9 cellular contexts compared by ENCODE assay signal in genomic region chr16:75111514-75112280, GRCh38. TPM values are rescaled to one million over a fixed set of nuclear protein-coding genes. Genes with fewer than 3 reads are reported as not detected.
DNase-seq lines count a peak whose midpoint lies in the region; ATAC-seq and TF ChIP-seq lines count a peak whose summit lies in the region.
"Had no signal": no experiment of that assay in that cellular context is flagged by ENCODE, and none has a peak within 500 bp of the region (broad histone marks: within the 10 kb centered on the region; RNA-seq: fewer than 3 reads in every experiment).

No MANE protein-coding gene starts in this region.

- peak overlapping the region in 1 of 2 donors; percentile 5 for H3K4me3 ChIP-seq in CD4-positive, alpha-beta memory T cell (ENCODE audit: low read length in 2 of 2)
- H3K4me3 ChIP-seq in adipocyte (ENCODE audit: low read length) (no peak overlapping the region), aorta (ENCODE audit: low read length in 2 of 2) (no peak overlapping the region)

- H3K27ac ChIP-seq in CD4-positive, alpha-beta memory T cell (ENCODE audit: low read depth, low read length), result peak overlapping the region; percentile 56
- H3K27ac ChIP-seq in aorta (ENCODE audit: low read depth in 1 of 2, low read length in 2 of 2), result no peak overlapping the region

- H3K27me3 Mint-ChIP-seq in CD4-positive, alpha-beta memory T cell, result peaks cover 0 to 1% of the 10 kb centered on the region in 2 donors
- H3K27me3 Mint-ChIP-seq in naive B cell (peaks cover 51 to 71% (median 68%) of the 10 kb centered on the region in 3 donors), chondrocyte (ENCODE audit: low read depth) (no peaks in the 10 kb centered on the region)

- WGBS in aorta, 2 donors, result 42 to 50% methylated on average over 16 of the region's 16 CpGs

- H3K27me3 ChIP-seq in CD4-positive, alpha-beta memory T cell (ENCODE audit: insufficient read depth, low read length), result no peaks in the 10 kb centered on the region
- no peaks in the 10 kb centered on the region for H3K27me3 ChIP-seq in adipocyte (replicated peaks; ENCODE audit: control insufficient read depth, insufficient read depth, low read length)
- H3K27me3 ChIP-seq in aorta (ENCODE audit: control insufficient read depth in 1 of 2, insufficient read depth in 2 of 2, low read length in 1 of 2), result no peaks in the 10 kb centered on the region

- peak; percentile 3 for ATAC-seq in HG02610 (IDR thresholded peaks at IDR 0.05; ENCODE audit: unreplicated experiment)
- peak; percentile 3 to 26 for ATAC-seq in naive B cell (ENCODE audit: low read depth in 2 of 2)
- ATAC-seq in aorta (ENCODE audit: low FRiP score), result no peak

- no peaks in the 10 kb centered on the region for H3K36me3 ChIP-seq in CD4-positive, alpha-beta memory T cell (ENCODE audit: insufficient read depth, low read length)
- H3K36me3 ChIP-seq in adipocyte (ENCODE audit: control insufficient read depth, insufficient read depth, low read length, severe bottlenecking), result no peaks in the 10 kb centered on the region
- no peaks in the 10 kb centered on the region for H3K36me3 ChIP-seq in aorta (ENCODE audit: control insufficient read depth in 1 of 2, insufficient read depth in 2 of 2, low read length in 1 of 2)

- no peak for TF ChIP-seq CTCF in chondrocyte (IDR thresholded peaks at IDR 0.05)

- H3K27ac Mint-ChIP-seq in CD4-positive, alpha-beta memory T cell, result peak overlapping the region in 6 of 7 donors; percentile 15 to 95 (median 93)
- H3K27ac Mint-ChIP-seq in naive B cell (no peak overlapping the region), chondrocyte (ENCODE audit: unreplicated experiment) (no peak overlapping the region)
- H3K27ac Mint-ChIP-seq: IgD-negative memory B cell had no signal

- no peaks in the 10 kb centered on the region for H3K36me3 Mint-ChIP-seq in CD4-positive, alpha-beta memory T cell
- no peaks in the 10 kb centered on the region for H3K36me3 Mint-ChIP-seq in naive B cell
- H3K36me3 Mint-ChIP-seq in chondrocyte (ENCODE audit: low read depth), result no peaks in the 10 kb centered on the region

- intact Hi-C loops in CD4-positive, alpha-beta memory T cell (cut with micrococcal nuclease), result loop anchor here (1.0 to 5.0 kb wide), 6 partner anchors 36 to 402 kb away; partner anchors contain the start of genes WDR59 and ZFP1
- intact Hi-C loops in aorta (cut with DNase I), result loop anchor here (1.0 kb wide), 1 partner anchor 113 kb away; no protein-coding TSS in a partner anchor

- H3K4me1 ChIP-seq in CD4-positive, alpha-beta memory T cell (ENCODE audit: insufficient read depth, low read length), result peaks cover 49% of the 10 kb centered on the region
- H3K4me1 ChIP-seq in adipocyte (ENCODE audit: control insufficient read depth, insufficient read depth, low read length) (peaks cover 40% of the 10 kb centered on the region), aorta (ENCODE audit: control insufficient read depth in 1 of 2, insufficient read depth in 2 of 2, low read length in 2 of 2) (peaks cover 0 to 3% of the 10 kb centered on the region in 2 donors)

- H3K4me3 Mint-ChIP-seq in CD4-positive, alpha-beta memory T cell, result peak overlapping the region in 3 of 8 donors; percentile 18 to 72 (median 70)
- H3K4me3 Mint-ChIP-seq in naive B cell (peak overlapping the region in 1 of 8 donors; percentile 19), chondrocyte (ENCODE audit: unreplicated experiment) (no peak overlapping the region)

- H3K4me1 Mint-ChIP-seq in CD4-positive, alpha-beta memory T cell, result peaks cover 28 to 58% (median 42%) of the 10 kb centered on the region in 4 donors
- H3K4me1 Mint-ChIP-seq in naive B cell, result peaks cover 29 to 39% (median 38%) of the 10 kb centered on the region in 3 donors
- peaks cover 40% of the 10 kb centered on the region for H3K4me1 Mint-ChIP-seq in chondrocyte (ENCODE audit: low read depth)

- POLR2A ChIA-PET in CD4-positive, alpha-beta memory T cell (lab: Charles Lee; ENCODE audit: partially characterized antibody), result interaction anchor here (0.7 to 4.3 kb wide), 12 partner anchors 12 to 127 kb away, joined by 3 to 88 read pairs (median 4); partner anchors contain the start of genes WDR59 and ZNRF1

- H3K9ac ChIP-seq in adipocyte (ENCODE audit: low read length), result peak overlapping the region; percentile 38

- no peak for DNase-seq in CD4-positive, alpha-beta memory T cell
- no peak for DNase-seq in adipocyte (ENCODE audit: low read depth)
- no peak for DNase-seq in naive B cell
- DNase-seq in aorta, result no peak
- no peak for DNase-seq in NCI-H1417 (lab: John Stamatoyannopoulos, UW)
- no peak for DNase-seq in chondrocyte (ENCODE audit: low spot score)
- DNase-seq in hippocampal formation (lab: John Stamatoyannopoulos, UW), result no peak

- CTCF ChIA-PET in CD4-positive, alpha-beta memory T cell (lab: Charles Lee; ENCODE audit: partially characterized antibody), result interaction anchor here (0.6 to 7.5 kb wide), 49 partner anchors 8 to 410 kb away, joined by 3 to 254 read pairs (median 6); partner anchors contain the start of genes MLKL, WDR59, ZFP1 and ZNRF1

- no peaks in the 10 kb centered on the region for H3K9me3 ChIP-seq in CD4-positive, alpha-beta memory T cell (ENCODE audit: control insufficient read depth in 1 of 2, low read length in 2 of 2)
- H3K9me3 ChIP-seq in adipocyte (ENCODE audit: control insufficient read depth, low read length) (no peaks in the 10 kb centered on the region), aorta (ENCODE audit: control insufficient read depth, low read length) (no peaks in the 10 kb centered on the region)

- H3K9me3 Mint-ChIP-seq in CD4-positive, alpha-beta memory T cell, result peaks cover 0 to 3% (median 0%) of the 10 kb centered on the region in 8 donors
- H3K9me3 Mint-ChIP-seq in naive B cell (no peaks in the 10 kb centered on the region), chondrocyte (ENCODE audit: low read depth) (no peaks in the 10 kb centered on the region)
- H3K9me3 Mint-ChIP-seq: IgD-negative memory B cell had no signal

RNA-seq across cellular contexts. Expression of gene LDHD, which starts 4.9 kb away (rescaled TPM):
- under 1 TPM; 0.17 to 0.20 TPM for total RNA-seq in CD4-positive, alpha-beta memory T cell
- under 1 TPM in 1 of 2 donors, not detected in 1; 0.09 TPM for polyA plus RNA-seq in CD4-positive, alpha-beta memory T cell
- polyA plus RNA-seq in naive B cell (ENCODE audit: low read depth in 6 of 6) (not detected), aorta (1 to 10 TPM; 5.6 to 6.8 TPM)
- total RNA-seq in aorta (1 to 10 TPM; 5.5 to 5.6 TPM), chondrocyte (2.3 to 2.7 TPM (median 2.6 TPM) in 3 replicates)
- polyA plus RNA-seq: IgD-negative memory B cell had no signal

RNA-seq across cellular contexts. Expression of gene ZFP1, which starts 36.6 kb away (rescaled TPM):
- 10 to 100 TPM; 11.7 to 13.4 TPM for total RNA-seq in CD4-positive, alpha-beta memory T cell
- 10 to 100 TPM; 18.4 to 22.3 TPM for polyA plus RNA-seq in CD4-positive, alpha-beta memory T cell
- 10 to 100 TPM in 3 of 6 donors, 1 to 10 TPM in 3; 6.5 to 19.3 (median 10.0) TPM for polyA plus RNA-seq in naive B cell (ENCODE audit: low read depth in 6 of 6)
- total RNA-seq in aorta, result 10 to 100 TPM; 13.1 to 19.2 TPM
- polyA plus RNA-seq in aorta, result 1 to 10 TPM; 3.9 to 6.3 TPM
- 11.4 to 15.3 TPM (median 14.1 TPM) in 3 replicates for total RNA-seq in chondrocyte

Comparison
In these comparisons a context has a peak if more than half of its experiments do, and no peak if none do; other contexts are left out.
1. H3K27ac Mint-ChIP-seq: peak in CD4-positive, alpha-beta memory T cell (6 of 7); none in naive B cell (0 of 6) and chondrocyte (single experiment).